Comparison of ENCODE assay signal across 10 cellular contexts in genomic region chr13:97275265-97275664, GRCh38. TPM values are rescaled to one million over a fixed set of nuclear protein-coding genes. Genes with fewer than 3 reads are reported as not detected.
DNase-seq lines count a peak whose midpoint lies in the region; ATAC-seq, FAIRE-seq and TF ChIP-seq lines count a peak whose summit lies in the region.
"Had no signal": no experiment of that assay in that cellular context is flagged by ENCODE, and none has a peak within 500 bp of the region (broad histone marks: within the 10 kb centered on the region; RNA-seq: fewer than 3 reads in every experiment).

No MANE protein-coding gene starts in this region.

- H3K9ac ChIP-seq in kidney (ENCODE audit: low read length in 2 of 2) (no peak overlapping the region), subcutaneous abdominal adipose tissue (ENCODE audit: low read length in 5 of 5) (peak overlapping the region in 1 of 5 donors; percentile 48)

- FAIRE-seq in kidney (lab: Jason Lieb, UNC), result peak; percentile 38

- BruUV-seq in MCF 10A (replicated peaks; lab: Mats Ljungman, UMichigan), result no TSS peak

- H3K9me3 ChIP-seq in kidney (ENCODE audit: control insufficient read depth in 1 of 2, low read length in 2 of 2) (no peaks in the 10 kb centered on the region), subcutaneous abdominal adipose tissue (ENCODE audit: control insufficient read depth in 5 of 5, low read length in 5 of 5) (no peaks in the 10 kb centered on the region)

- intact Hi-C loops in MCF 10A (cut with micrococcal nuclease) (loop anchor here (1.0 kb wide), 1 partner anchor 50 kb away; no protein-coding TSS in a partner anchor), kidney (cut with DNase I) (no loop called here)

- H3K4me1 Mint-ChIP-seq in MCF 10A (ENCODE audit: insufficient read depth, unreplicated experiment), result peaks cover 65% of the 10 kb centered on the region

- TF ChIP-seq CTCF in MCF 10A (IDR thresholded peaks at IDR 0.05; ENCODE audit: unreplicated experiment) (no peak), kidney (IDR thresholded peaks at IDR 0.05; ENCODE audit: borderline replicate concordance, extremely low read depth, insufficient read depth) (no peak)

- H3K4me3 Mint-ChIP-seq in MCF 10A (ENCODE audit: unreplicated experiment), result peak overlapping the region; percentile 11
- H3K4me3 Mint-ChIP-seq: activated CD8-positive, alpha-beta T cell treated with anti-CD3 and anti-CD28 coated beads, Interleukin-2, amount 10 ng/mL, durations not matched to agents 7 days and 5 days; naive thymus-derived CD8-positive, alpha-beta T cell had no signal

- H3K4me3 ChIP-seq in kidney (ENCODE audit: low read length in 2 of 2), result no peak overlapping the region
- H3K4me3 ChIP-seq in subcutaneous abdominal adipose tissue (ENCODE audit: low read depth in 1 of 5, low read length in 5 of 5), result no peak overlapping the region

- H3K4me1 ChIP-seq in kidney (ENCODE audit: control insufficient read depth in 1 of 2, insufficient read depth in 1 of 2, low read depth in 1 of 2, low read length in 2 of 2) (peaks cover 6 to 50% of the 10 kb centered on the region in 2 donors), subcutaneous abdominal adipose tissue (ENCODE audit: control insufficient read depth in 5 of 5, insufficient read depth in 5 of 5, low read length in 5 of 5) (peaks cover 0 to 57% (median 50%) of the 10 kb centered on the region in 5 donors)

- POLR2A ChIA-PET in MCF 10A (lab: Yijun Ruan, JAX), result interaction anchor here (0.6 to 8.9 kb wide), 10 partner anchors 18 to 1340 kb away, joined by 3 to 268 read pairs (median 4); partner anchors contain the start of gene MBNL2

- H3K36me3 ChIP-seq in kidney (ENCODE audit: control insufficient read depth in 1 of 2, insufficient read depth in 2 of 2, low read length in 2 of 2) (peaks cover 6 to 10% of the 10 kb centered on the region in 2 donors), subcutaneous abdominal adipose tissue (ENCODE audit: control insufficient read depth in 5 of 5, insufficient read depth in 5 of 5, low read length in 5 of 5) (peaks cover 0 to 16% (median 10%) of the 10 kb centered on the region in 5 donors)

- peak overlapping the region in 1 of 2 donors; percentile 42 for H3K27ac ChIP-seq in kidney (ENCODE audit: low read depth in 2 of 2, low read length in 2 of 2)
- H3K27ac ChIP-seq in subcutaneous abdominal adipose tissue (ENCODE audit: low read depth, low read length), result peak overlapping the region; percentile 66

- no peaks in the 10 kb centered on the region for H3K27me3 ChIP-seq in subcutaneous abdominal adipose tissue (ENCODE audit: control insufficient read depth in 5 of 5, insufficient read depth in 4 of 5, low read length in 5 of 5)

- no peaks in the 10 kb centered on the region for H3K9me3 Mint-ChIP-seq in MCF 10A (ENCODE audit: unreplicated experiment)

- H3K27me3 Mint-ChIP-seq in MCF 10A (ENCODE audit: insufficient read depth, unreplicated experiment), result no peaks in the 10 kb centered on the region
- H3K27me3 Mint-ChIP-seq: naive thymus-derived CD8-positive, alpha-beta T cell had no signal

- peak; percentile 39 for DNase-seq in HPDE6-E6E7 (ENCODE audit: extremely low spot score)
- DNase-seq in MCF 10A (ENCODE audit: unreplicated experiment), result peak; percentile 95
- DNase-seq in kidney, result no peak
- no peak for DNase-seq in NCI-H128 (lab: John Stamatoyannopoulos, UW; ENCODE audit: unreplicated experiment)
- DNase-seq in stimulated activated CD4-positive, alpha-beta T cell treated with anti-CD3 and anti-CD28 coated beads, Interleukin-4, amount 100 ng/mL, for 4 hours, result no peak
- DNase-seq: activated CD8-positive, alpha-beta T cell treated with anti-CD3 and anti-CD28 coated beads, Interleukin-2, amount 10 ng/mL, durations not matched to agents 7 days and 5 days; naive thymus-derived CD8-positive, alpha-beta T cell had no signal

- CTCF ChIA-PET in MCF 10A (lab: Yijun Ruan, JAX), result interaction anchor here (0.7 to 1.4 kb wide), 4 partner anchors 20 to 158 kb away, joined by 3 to 6 read pairs (median 4); partner anchors contain the start of gene MBNL2

- H3K36me3 Mint-ChIP-seq in MCF 10A (ENCODE audit: insufficient read depth, unreplicated experiment), result peaks cover 44% of the 10 kb centered on the region

- ATAC-seq in HG02798 (IDR thresholded peaks at IDR 0.05; ENCODE audit: poor library complexity, unreplicated experiment), result no peak
- no peak for ATAC-seq in GM19455 (IDR thresholded peaks at IDR 0.05; ENCODE audit: unreplicated experiment)
- ATAC-seq: activated CD8-positive, alpha-beta T cell treated with anti-CD3 and anti-CD28 coated beads, Interleukin-2, amount 10 ng/mL, durations not matched to agents 7 days and 5 days; naive thymus-derived CD8-positive, alpha-beta T cell had no signal

- peak overlapping the region; percentile 92 for H3K27ac Mint-ChIP-seq in MCF 10A (ENCODE audit: low read depth, unreplicated experiment)
- H3K27ac Mint-ChIP-seq: activated CD8-positive, alpha-beta T cell treated with anti-CD3 and anti-CD28 coated beads, Interleukin-2, amount 10 ng/mL, durations not matched to agents 7 days and 5 days had no signal

RNA-seq across cellular contexts. Expression of gene MBNL2, which starts 53.1 kb away (rescaled TPM):
- total RNA-seq in MCF 10A (2022) (74.3 and 85.8 TPM in 2 replicates), kidney (70.5 TPM)
- 18.8 TPM for polyA plus RNA-seq in kidney (ENCODE audit: insufficient read depth, low read depth, low replicate concordance)

Comparison
In these comparisons a context has a peak if more than half of its experiments do, and no peak if none do; other contexts are left out.
1. DNase-seq: peak in HPDE6-E6E7 (single experiment) and MCF 10A (single experiment); none in kidney (single experiment), NCI-H128 (single experiment) and stimulated activated CD4-positive, alpha-beta T cell treated with anti-CD3 and anti-CD28 coated beads, Interleukin-4, amount 100 ng/mL, for 4 hours (0 of 2).